ENCODE assay signal across 17 cellular contexts in the genomic region with DNA sequence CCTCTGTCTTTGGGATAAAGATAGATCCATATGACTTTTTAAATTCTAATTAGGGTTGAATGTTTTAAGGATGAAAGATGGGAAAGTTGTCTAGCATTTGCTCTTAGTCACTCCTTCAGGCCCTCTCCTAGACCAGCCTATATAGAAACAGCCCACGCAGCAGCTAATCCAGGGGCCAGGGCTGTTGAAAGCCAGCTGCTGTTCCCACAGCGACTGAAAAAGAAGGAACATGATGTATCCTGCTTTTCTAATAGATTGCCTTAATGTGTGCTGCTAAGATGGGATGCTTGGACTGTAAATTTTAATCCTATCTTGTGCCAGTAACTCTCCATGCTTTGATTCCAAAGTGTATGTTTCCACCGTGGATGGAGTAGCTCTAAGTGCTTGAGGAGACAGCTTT. TPM values are rescaled to one million over a fixed set of nuclear protein-coding genes. Genes with fewer than 3 reads are reported as not detected.
DNase-seq lines count a peak whose midpoint lies in the region; ATAC-seq and TF ChIP-seq lines count a peak whose summit lies in the region.
"Had no signal": no experiment of that assay in that cellular context is flagged by ENCODE, and none has a peak within 500 bp of the region (broad histone marks: within the 10 kb centered on the region; RNA-seq: fewer than 3 reads in every experiment).

No MANE protein-coding gene starts in this region.

- DNase-seq in Right ventricle myocardium inferior (ENCODE audit: missing footprints) = no peak
- no peak for DNase-seq in cardiac septum (ENCODE audit: low spot score)
- DNase-seq in fibroblast of pulmonary artery (ENCODE audit: low read depth) = peak; percentile 46
- peak; percentile 67 for DNase-seq in myocyte (ENCODE audit: low read depth)
- DNase-seq in naive thymus-derived CD4-positive, alpha-beta T cell = no peak
- DNase-seq in NCI-H1436 treated with DMSO at 0.1 percent for 48 hours (lab: John Stamatoyannopoulos, UW) = no peak
- no peak for DNase-seq in SW 1271 (lab: John Stamatoyannopoulos, UW)
- DNase-seq: ACHN; activated CD4-positive, alpha-beta T cell treated with anti-CD3 and anti-CD28 coated beads, Interleukin-2, amount 10 ng/mL, durations not matched to agents 7 days and 5 days; aorta; heart right ventricle; NCI-H526; T-helper 2 cell; thyroid gland had no signal

- no peak for TF ChIP-seq CTCF in fibroblast of pulmonary artery (IDR thresholded peaks at IDR 0.05; ENCODE audit: low read length, missing control alignments)

- no peaks in the 10 kb centered on the region for H3K27me3 ChIP-seq in naive thymus-derived CD4-positive, alpha-beta T cell (ENCODE audit: control insufficient read depth in 2 of 2, insufficient read depth in 2 of 2, low read length in 2 of 2)
- H3K27me3 ChIP-seq: heart right ventricle, thyroid gland had no signal

- no peaks in the 10 kb centered on the region for H3K4me1 ChIP-seq in naive thymus-derived CD4-positive, alpha-beta T cell (ENCODE audit: control insufficient read depth in 2 of 2, insufficient read depth in 2 of 2, low read length in 2 of 2)
- H3K4me1 ChIP-seq: thyroid gland had no signal

- H3K4me1 Mint-ChIP-seq in naive thymus-derived CD4-positive, alpha-beta T cell = peaks cover 0 to 4% (median 0%) of the 10 kb centered on the region in 7 donors
- H3K4me1 Mint-ChIP-seq: activated CD4-positive, alpha-beta T cell treated with anti-CD3 and anti-CD28 coated beads, Interleukin-2, amount 10 ng/mL, durations not matched to agents 7 days and 5 days had no signal

- no peak overlapping the region for H3K27ac Mint-ChIP-seq in naive thymus-derived CD4-positive, alpha-beta T cell
- H3K27ac Mint-ChIP-seq: activated CD4-positive, alpha-beta T cell treated with anti-CD3 and anti-CD28 coated beads, Interleukin-2, amount 10 ng/mL, durations not matched to agents 7 days and 5 days; activated T-helper 1 cell treated with anti-CD3 and anti-CD28 coated beads, Interleukin-12 subunit alpha, Interleukin-12 subunit beta, Interleukin-2, Interleukin-4 antibody, amounts not matched to agents 30 ng/mL and 10 ng/mL and 1 ng/mL, durations not matched to agents 14 hours and 24 hours and 36 hours had no signal

- ATAC-seq in Right ventricle myocardium inferior (peak; percentile 67), HG03432 (IDR thresholded peaks at IDR 0.05; ENCODE audit: unreplicated experiment) (no peak)
- ATAC-seq in naive thymus-derived CD4-positive, alpha-beta T cell = no peak
- ATAC-seq: left lobe of liver had no signal

- intact Hi-C loops in Right ventricle myocardium inferior (cut with DNase I) = no loop called here
- intact Hi-C loops in cardiac septum (cut with DNase I) = no loop called here
- intact Hi-C loops in naive thymus-derived CD4-positive, alpha-beta T cell (cut with micrococcal nuclease) = no loop called here

- CTCF ChIA-PET in naive thymus-derived CD4-positive, alpha-beta T cell (lab: Charles Lee) = no interaction called here

- H3K27ac ChIP-seq in naive thymus-derived CD4-positive, alpha-beta T cell (ENCODE audit: low read depth, low read length) = no peak overlapping the region
- H3K27ac ChIP-seq: thyroid gland had no signal

- H3K4me3 Mint-ChIP-seq in naive thymus-derived CD4-positive, alpha-beta T cell = no peak overlapping the region
- H3K4me3 Mint-ChIP-seq: activated CD4-positive, alpha-beta T cell treated with anti-CD3 and anti-CD28 coated beads, Interleukin-2, amount 10 ng/mL, durations not matched to agents 7 days and 5 days; activated T-helper 1 cell treated with anti-CD3 and anti-CD28 coated beads, Interleukin-12 subunit alpha, Interleukin-12 subunit beta, Interleukin-2, Interleukin-4 antibody, amounts not matched to agents 30 ng/mL and 10 ng/mL and 1 ng/mL, durations not matched to agents 14 hours and 24 hours and 36 hours had no signal

- H3K36me3 ChIP-seq in naive thymus-derived CD4-positive, alpha-beta T cell (ENCODE audit: control insufficient read depth in 2 of 3, insufficient read depth in 3 of 3, low read length in 3 of 3) = peaks cover 0 to 33% (median 4%) of the 10 kb centered on the region in 3 experiments

- no peaks in the 10 kb centered on the region for H3K9me3 Mint-ChIP-seq in naive thymus-derived CD4-positive, alpha-beta T cell
- H3K9me3 Mint-ChIP-seq: activated CD4-positive, alpha-beta T cell treated with anti-CD3 and anti-CD28 coated beads, Interleukin-2, amount 10 ng/mL, durations not matched to agents 7 days and 5 days; activated T-helper 1 cell treated with anti-CD3 and anti-CD28 coated beads, Interleukin-12 subunit alpha, Interleukin-12 subunit beta, Interleukin-2, Interleukin-4 antibody, amounts not matched to agents 30 ng/mL and 10 ng/mL and 1 ng/mL, durations not matched to agents 14 hours and 24 hours and 36 hours had no signal

- H3K27me3 Mint-ChIP-seq in naive thymus-derived CD4-positive, alpha-beta T cell = no peaks in the 10 kb centered on the region
- H3K27me3 Mint-ChIP-seq: activated CD4-positive, alpha-beta T cell treated with anti-CD3 and anti-CD28 coated beads, Interleukin-2, amount 10 ng/mL, durations not matched to agents 7 days and 5 days had no signal

- H3K4me3 ChIP-seq in fibroblast of pulmonary artery (replicated peaks; ENCODE audit: low read depth, low read length) = no peak overlapping the region
- H3K4me3 ChIP-seq in naive thymus-derived CD4-positive, alpha-beta T cell (ENCODE audit: low read length) = no peak overlapping the region
- H3K4me3 ChIP-seq: heart right ventricle, thyroid gland had no signal

- POLR2A ChIA-PET in naive thymus-derived CD4-positive, alpha-beta T cell (lab: Charles Lee) = no interaction called here

- H3K36me3 Mint-ChIP-seq in naive thymus-derived CD4-positive, alpha-beta T cell = peaks cover 5 to 61% (median 31%) of the 10 kb centered on the region in 5 donors

- H3K9me3 ChIP-seq in naive thymus-derived CD4-positive, alpha-beta T cell (ENCODE audit: control insufficient read depth in 2 of 3, low read length in 3 of 3) = no peaks in the 10 kb centered on the region
- H3K9me3 ChIP-seq: heart right ventricle, thyroid gland had no signal

RNA-seq across cellular contexts. Expression of gene SLC36A1, which starts 33.0 kb away (rescaled TPM):
- 5.2 TPM for total RNA-seq in Right ventricle myocardium inferior
- total RNA-seq in cardiac septum = 3.3 TPM
- 11.8 and 15.0 TPM in 2 replicates for total RNA-seq in myocyte
- polyA plus RNA-seq in myocyte (2012) = 18.3 TPM
- 10 to 100 TPM in 1 of 5 experiments, 1 to 10 TPM in 4; 4.6 to 16.6 (median 7.1) TPM for total RNA-seq in naive thymus-derived CD4-positive, alpha-beta T cell
- under 1 TPM; 0.45 to 0.95 TPM for polyA plus RNA-seq in naive thymus-derived CD4-positive, alpha-beta T cell

Comparison
In these comparisons a context has a peak if more than half of its experiments do, and no peak if none do; other contexts are left out.
1. DNase-seq: peak in fibroblast of pulmonary artery (single experiment) and myocyte (single experiment); none in Right ventricle myocardium inferior (single experiment), cardiac septum (single experiment), naive thymus-derived CD4-positive, alpha-beta T cell (0 of 9), NCI-H1436 treated with DMSO at 0.1 percent for 48 hours (single experiment) and SW 1271 (0 of 2).